ENCODE assay signal across 11 cellular contexts in the genomic region with DNA sequence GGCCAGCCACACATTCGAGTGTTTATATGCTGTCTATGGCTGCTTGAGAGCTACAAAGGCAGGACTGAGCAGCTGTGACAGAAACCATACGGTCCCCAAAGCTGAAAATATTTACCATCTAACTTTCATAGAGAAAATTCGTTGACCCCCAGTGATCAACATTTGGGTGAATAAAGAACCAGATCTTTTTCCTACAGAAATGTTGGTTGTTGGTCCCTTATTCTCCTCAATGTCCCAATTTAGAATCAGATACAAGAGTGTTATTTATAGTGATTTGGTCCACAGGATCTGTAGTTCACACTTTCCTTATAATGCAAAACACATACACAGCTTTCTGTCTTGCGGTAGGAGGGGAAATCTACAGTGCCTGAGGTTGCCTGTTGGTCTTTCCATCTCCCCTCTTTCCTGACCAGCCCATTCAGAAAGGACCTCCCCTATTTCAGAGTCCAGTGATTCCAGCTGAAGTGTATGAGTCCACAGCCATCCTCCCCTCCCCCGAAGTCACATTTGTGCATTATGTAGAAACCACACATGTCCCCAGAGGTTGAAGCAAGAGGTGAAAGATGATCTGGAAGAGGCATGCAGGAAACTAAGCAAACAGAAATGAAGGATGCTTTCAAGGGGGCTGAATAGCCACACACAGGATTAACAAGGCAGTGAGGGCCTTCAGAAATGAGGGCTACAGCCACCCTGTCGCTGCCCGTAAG.
DNase-seq lines count a peak whose midpoint lies in the region; ATAC-seq and TF ChIP-seq lines count a peak whose summit lies in the region.
"Had no signal": no experiment of that assay in that cellular context is flagged by ENCODE, and none has a peak within 500 bp of the region (broad histone marks: within the 10 kb centered on the region; RNA-seq: fewer than 3 reads in every experiment).

No MANE protein-coding gene starts in this region.

- TF ChIP-seq POLR2A in prostate gland (IDR thresholded peaks at IDR 0.05) = no peak

- WGBS in prostate gland = 67% methylated on average over 7 of the region's 7 CpGs

- no peaks in the 10 kb centered on the region for H3K36me3 ChIP-seq in left ventricle myocardium inferior
- H3K36me3 ChIP-seq in prostate gland = no peaks in the 10 kb centered on the region
- H3K36me3 ChIP-seq: uterus had no signal

- no peaks in the 10 kb centered on the region for H3K9me3 ChIP-seq in left ventricle myocardium inferior (replicated peaks)
- no peaks in the 10 kb centered on the region for H3K9me3 ChIP-seq in prostate gland
- H3K9me3 ChIP-seq: uterus had no signal

- ATAC-seq in GM21825 (IDR thresholded peaks at IDR 0.05; ENCODE audit: unreplicated experiment) (peak; percentile 57), GM18520 (IDR thresholded peaks at IDR 0.05; ENCODE audit: unreplicated experiment) (no peak)

- H3K27me3 ChIP-seq in left ventricle myocardium inferior (ENCODE audit: low read depth) (no peaks in the 10 kb centered on the region), prostate gland (replicated peaks; ENCODE audit: insufficient read depth) (no peaks in the 10 kb centered on the region)
- H3K27me3 ChIP-seq: uterus had no signal

- H3K27ac ChIP-seq in left ventricle myocardium inferior (replicated peaks) (peak overlapping the region; percentile 71), prostate gland (no peak overlapping the region)

- H3K4me3 ChIP-seq in left ventricle myocardium inferior (no peak overlapping the region), prostate gland (no peak overlapping the region)
- H3K4me3 ChIP-seq: skin epidermis, uterus had no signal

- peaks cover 87% of the 10 kb centered on the region for H3K4me1 ChIP-seq in left ventricle myocardium inferior
- peaks cover 8% of the 10 kb centered on the region for H3K4me1 ChIP-seq in prostate gland (replicated peaks)

- TF ChIP-seq CTCF in left ventricle myocardium inferior (IDR thresholded peaks at IDR 0.05; ENCODE audit: borderline replicate concordance) (no peak), prostate gland (IDR thresholded peaks at IDR 0.05) (no peak)

- DNase-seq in DMS79 (lab: John Stamatoyannopoulos, UW) (peak; percentile 86), NCI-H510A (lab: John Stamatoyannopoulos, UW) (peak; percentile 40), left ventricle myocardium inferior (no peak), prostate gland (ENCODE audit: low spot score) (no peak), Ammon's horn (ENCODE audit: low spot score) (no peak)
- DNase-seq in activated effector memory CD4-positive, alpha-beta T cell treated with anti-CD3 and anti-CD28 coated beads, Interleukin-2, amount 50 U/mL, for 16 hours = no peak
- DNase-seq: activated gamma-delta T cell, uterus had no signal

- intact Hi-C loops in left ventricle myocardium inferior (cut with micrococcal nuclease) (no loop called here), prostate gland (cut with DNase I) (no loop called here)

Comparison
In these comparisons a context has a peak if more than half of its experiments do, and no peak if none do; other contexts are left out.
1. DNase-seq: peak in DMS79 (single experiment) and NCI-H510A (single experiment); none in left ventricle myocardium inferior (single experiment), activated effector memory CD4-positive, alpha-beta T cell treated with anti-CD3 and anti-CD28 coated beads, Interleukin-2, amount 50 U/mL, for 16 hours (single experiment), prostate gland (single experiment) and Ammon's horn (single experiment).